1 cellular context compared by ENCODE assay signal in the genomic region with DNA sequence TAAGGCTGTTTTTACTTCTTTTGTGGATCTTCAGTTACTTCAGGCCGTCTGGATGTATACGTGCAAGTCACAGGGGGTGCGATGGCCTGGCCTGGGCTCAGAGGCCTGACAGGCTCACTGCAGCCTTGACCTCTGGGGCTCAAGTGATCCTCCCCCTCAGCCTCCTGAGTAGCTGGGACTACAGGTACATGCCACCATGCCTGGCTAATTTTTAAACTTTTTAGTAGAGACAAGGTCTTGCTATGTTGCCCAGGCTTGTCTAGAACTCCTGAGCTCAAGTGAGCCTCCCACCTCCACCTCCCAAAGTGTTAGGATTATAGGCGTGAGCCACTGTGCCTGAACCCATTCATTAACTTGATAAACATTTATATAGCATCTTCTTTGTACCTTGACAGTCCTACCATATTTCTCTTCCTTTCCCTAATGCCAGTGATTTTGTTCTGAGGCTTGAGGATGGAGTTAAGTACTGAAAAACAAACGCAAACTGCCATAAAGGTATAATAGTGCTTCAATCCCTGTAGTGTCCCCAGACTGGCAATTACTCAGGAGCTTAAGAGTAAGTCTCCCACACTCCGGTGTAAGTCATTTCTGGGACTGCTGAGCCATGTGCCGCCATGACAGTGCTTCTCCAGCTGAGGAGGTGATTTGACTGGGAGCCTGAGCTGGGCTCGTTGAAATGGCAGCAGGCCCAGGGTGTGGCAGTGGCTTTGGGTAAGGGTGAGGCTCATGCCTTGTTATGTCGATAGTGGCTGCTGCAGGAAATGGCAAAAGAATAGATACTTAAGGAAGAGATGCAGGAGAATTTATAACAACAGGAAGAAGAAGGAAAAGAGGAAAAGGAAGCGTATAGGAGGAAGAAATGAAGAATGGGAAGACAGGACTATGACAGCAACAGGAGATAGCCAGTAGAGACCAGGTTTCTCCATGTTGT.
TF ChIP-seq lines count a peak whose summit lies in the region.

No MANE protein-coding gene starts in this region.

TF ChIP-seq in HCT116, 20 proteins besides CTCF, POLR2A, EP300 and RAD21 (continued from another document):
- TF ChIP-seq FOSL1 (IDR thresholded peaks at IDR 0.05; ENCODE audit: low read depth) (no peak), CEBPB (IDR thresholded peaks at IDR 0.05; ENCODE audit: low read depth) (no peak), SP1 (IDR thresholded peaks at IDR 0.05; ENCODE audit: low read depth) (no peak), CBX3 (IDR thresholded peaks at IDR 0.05; ENCODE audit: low read depth) (no peak)
- TF ChIP-seq, protein P1, sequence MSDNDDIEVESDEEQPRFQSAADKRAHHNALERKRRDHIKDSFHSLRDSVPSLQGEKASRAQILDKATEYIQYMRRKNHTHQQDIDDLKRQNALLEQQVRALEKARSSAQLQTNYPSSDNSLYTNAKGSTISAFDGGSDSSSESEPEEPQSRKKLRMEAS (IDR thresholded peaks at IDR 0.05), result no peak
TF ChIP-seq in HCT116: peak in this region for 0.
